Comparison of ENCODE assay signal across 24 cellular contexts in genomic region chr2:102726128-102727087, GRCh38. TPM values are rescaled to one million over a fixed set of nuclear protein-coding genes. Genes with fewer than 3 reads are reported as not detected.
DNase-seq lines count a peak whose midpoint lies in the region; ATAC-seq and TF ChIP-seq lines count a peak whose summit lies in the region.
"Had no signal": no experiment of that assay in that cellular context is flagged by ENCODE, and none has a peak within 500 bp of the region (broad histone marks: within the 10 kb centered on the region; RNA-seq: fewer than 3 reads in every experiment).

No MANE protein-coding gene starts in this region.

- H3K4me3 ChIP-seq in psoas muscle, result no peak overlapping the region
- H3K4me3 ChIP-seq: adrenal gland had no signal

- intact Hi-C loops in left colon (cut with DNase I, micrococcal nuclease) (no loop called here), psoas muscle (cut with DNase I) (no loop called here)

- ATAC-seq in HG03175 (IDR thresholded peaks at IDR 0.05; ENCODE audit: unreplicated experiment) (peak; percentile 59), left colon (peak; percentile 50), psoas muscle (peak in 3 of 4 donors; percentile 29 to 65 (median 34))
- ATAC-seq: esophagus mucosa had no signal

- DNase-seq in NCI-H1417 (lab: John Stamatoyannopoulos, UW) (peak in 2 of 3 experiments; percentile 0 to 34), NCI-H1417 treated with DMSO at 0.1 percent for 48 hours (lab: John Stamatoyannopoulos, UW) (no peak), left colon (no peak), psoas muscle (no peak), NK-92 (lab: John Stamatoyannopoulos, UW; ENCODE audit: unreplicated experiment) (no peak), COR-L47 (lab: John Stamatoyannopoulos, UW) (no peak), SW480 (ENCODE audit: low spot score) (no peak)
- DNase-seq: 8988T; activated CD4-positive, alpha-beta T cell treated with anti-CD3 and anti-CD28 coated beads, Interleukin-2, amount 10 ng/mL, durations not matched to agents 7 days and 5 days; activated gamma-delta T cell; adrenal gland; caudate nucleus; DND-41; H9; kidney; NCI-H1092; NCI-H2107; NCI-H524; retina; SHP77; stimulated activated CD8-positive, alpha-beta memory T cell treated with anti-CD3 and anti-CD28 coated beads, Interleukin-4, amount 100 ng/mL, for 48 hours; SW 1271 had no signal

- H3K27ac ChIP-seq in psoas muscle, result peak overlapping the region; percentile 17
- H3K27ac ChIP-seq: adrenal gland had no signal

- H3K36me3 ChIP-seq in psoas muscle (ENCODE audit: insufficient read depth in 1 of 2, low read depth in 1 of 2), result peaks cover 4 to 72% of the 10 kb centered on the region in 2 donors

- H3K9me3 ChIP-seq in psoas muscle, result no peaks in the 10 kb centered on the region
- H3K9me3 ChIP-seq: adrenal gland had no signal

- no peaks in the 10 kb centered on the region for H3K27me3 ChIP-seq in psoas muscle (ENCODE audit: insufficient read depth in 3 of 3, low read length in 2 of 3)
- H3K27me3 ChIP-seq: adrenal gland had no signal

- no peaks in the 10 kb centered on the region for H3K4me1 ChIP-seq in psoas muscle
- H3K4me1 ChIP-seq: adrenal gland had no signal

- no peak for TF ChIP-seq CTCF in psoas muscle (IDR thresholded peaks at IDR 0.05)

- 73 to 77% (median 74%) methylated on average over 15 of the region's 15 CpGs for WGBS in psoas muscle, 3 donors

RNA-seq across cellular contexts. Expression of gene TMEM182, which starts 35.4 kb away (rescaled TPM):
- total RNA-seq in left colon (1 to 10 TPM; 2.5 to 2.6 TPM), psoas muscle (100 to 1,000 TPM in 1 of 4 donors, 10 to 100 TPM in 3; 25.8 to 100 (median 33.6) TPM)
- 10 to 100 TPM in 1 of 3 donors, 1 to 10 TPM in 2; 3.3 to 16.8 (median 8.9) TPM for polyA plus RNA-seq in psoas muscle

Comparison
In these comparisons a context has a peak if more than half of its experiments do, and no peak if none do; other contexts are left out.
1. DNase-seq: peak in NCI-H1417 (2 of 3); none in NCI-H1417 treated with DMSO at 0.1 percent for 48 hours (single experiment), left colon (0 of 2), psoas muscle (0 of 2), NK-92 (single experiment), COR-L47 (single experiment) and SW480 (single experiment).
2. RNA of gene TMEM182, which starts 35.4 kb away (total RNA-seq): 25.8 to 100 TPM in psoas muscle; 2.5 to 2.6 TPM in left colon; every median in the first group is over 4 times any median in the second.
3. Peak in every context shown above with its lines, with median percentiles within 50 percentile points of each other: ATAC-seq.